ENCODE assay signal across 31 cellular contexts in the genomic region with DNA sequence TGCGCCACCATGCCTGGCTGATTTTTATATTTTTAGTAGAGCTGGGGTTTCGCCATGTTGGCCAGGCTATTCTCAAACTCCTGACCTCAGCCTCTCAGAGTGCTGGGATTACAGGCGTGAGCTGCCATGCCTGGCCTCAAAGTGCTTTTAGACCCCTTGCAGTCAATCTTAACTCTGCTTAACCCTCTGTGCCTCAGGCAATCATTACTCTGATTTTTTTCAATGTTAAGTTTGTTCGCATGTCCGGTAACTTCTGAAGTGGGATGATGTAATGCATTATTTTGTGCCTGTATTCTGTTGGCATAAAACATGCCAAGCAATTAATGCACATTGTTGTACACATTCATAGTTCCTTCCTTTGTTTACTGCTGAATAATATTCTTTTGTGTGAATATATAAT.
"Had no signal": no experiment of that assay in that cellular context is flagged by ENCODE, and none has a peak within 500 bp of the region (broad histone marks: within the 10 kb centered on the region; RNA-seq: fewer than 3 reads in every experiment).

No MANE protein-coding gene starts in this region.

- H3K9me3 ChIP-seq: breast epithelium, MG63, Peyer's patch had no signal

- H3K4me1 ChIP-seq: adrenal gland, breast epithelium, Peyer's patch had no signal

- H3K4me3 ChIP-seq: adrenal gland, breast epithelium, MG63, Peyer's patch had no signal

- H3K27me3 ChIP-seq: adrenal gland, breast epithelium, MG63, Peyer's patch had no signal

- H3K27ac Mint-ChIP-seq: activated B cell treated with CpG ODN at 0.5 μM for 24 hours; activated CD4-positive, alpha-beta T cell treated with anti-CD3 and anti-CD28 coated beads, Interleukin-2, amount 10 ng/mL, durations not matched to agents 24 days and 14 days; activated CD8-positive, alpha-beta memory T cell treated with anti-CD3 and anti-CD28 coated beads, Interleukin-2, amount 10 ng/mL, durations not matched to agents 7 days and 5 days; activated naive CD4-positive, alpha-beta T cell treated with anti-CD3 and anti-CD28 coated beads, Interleukin-2, amount 10 ng/mL, durations not matched to agents 7 days and 5 days; activated naive CD8-positive, alpha-beta T cell treated with anti-CD3 and anti-CD28 coated beads, Interleukin-2, amount 10 ng/mL, durations not matched to agents 7 days and 5 days; activated T-helper 17 cell treated with anti-CD3 and anti-CD28 coated beads, Interleukin-2, amount 50 U/mL, for 72 hours; T-cell had no signal

- ATAC-seq: activated CD8-positive, alpha-beta memory T cell treated with anti-CD3 and anti-CD28 coated beads, Interleukin-2, amount 10 ng/mL, durations not matched to agents 7 days and 5 days; activated T-cell treated with anti-CD3 and anti-CD28 coated beads, Interleukin-2, amount 50 U/mL, for 4 hours; activated T-helper 17 cell treated with anti-CD3 and anti-CD28 coated beads, Interleukin-2, amount 50 U/mL, for 72 hours; T-cell had no signal

- H3K27me3 Mint-ChIP-seq: activated B cell treated with CpG ODN at 0.5 μM for 24 hours; activated CD4-positive, alpha-beta T cell treated with anti-CD3 and anti-CD28 coated beads, Interleukin-2, amount 10 ng/mL, durations not matched to agents 24 days and 14 days; activated CD8-positive, alpha-beta memory T cell treated with anti-CD3 and anti-CD28 coated beads, Interleukin-2, amount 10 ng/mL, durations not matched to agents 7 days and 5 days; activated naive CD4-positive, alpha-beta T cell treated with anti-CD3 and anti-CD28 coated beads, Interleukin-2, amount 10 ng/mL, durations not matched to agents 7 days and 5 days; activated naive CD8-positive, alpha-beta T cell treated with anti-CD3 and anti-CD28 coated beads, Interleukin-2, amount 10 ng/mL, durations not matched to agents 7 days and 5 days; activated T-helper 17 cell treated with anti-CD3 and anti-CD28 coated beads, Interleukin-2, amount 50 U/mL, for 72 hours; T-cell had no signal

- H3K36me3 ChIP-seq: adrenal gland, breast epithelium, Peyer's patch had no signal

- DNase-seq: activated B cell treated with CpG ODN at 0.5 μM for 24 hours; activated CD4-positive, alpha-beta T cell treated with anti-CD3 and anti-CD28 coated beads for 1 hour; activated CD4-positive, alpha-beta T cell treated with anti-CD3 and anti-CD28 coated beads, Interleukin-2, amount 10 ng/mL, durations not matched to agents 24 days and 14 days; activated CD4-positive, alpha-beta T cell treated with anti-CD3 and anti-CD28 coated beads, Interleukin-2, amount 50 U/mL, for 48 hours; activated CD8-positive, alpha-beta memory T cell treated with anti-CD3 and anti-CD28 coated beads, Interleukin-2, amount 10 ng/mL, durations not matched to agents 7 days and 5 days; activated gamma-delta T cell; activated naive CD4-positive, alpha-beta T cell treated with anti-CD3 and anti-CD28 coated beads, Interleukin-2, amount 10 ng/mL, durations not matched to agents 7 days and 5 days; activated naive CD8-positive, alpha-beta T cell treated with anti-CD3 and anti-CD28 coated beads, Interleukin-2, amount 10 ng/mL, durations not matched to agents 7 days and 5 days; activated T-cell treated with anti-CD3 and anti-CD28 coated beads, Interleukin-2, amount 50 U/mL, for 4 hours; adrenal gland; anterior cingulate cortex; central memory CD4-positive, alpha-beta T cell; MG63; MV-4-11; NCI-H1092 treated with DMSO at 0.1 percent for 48 hours; NCI-H1417 treated with DMSO at 0.1 percent for 48 hours; NCI-H1694; NCI-H2029; NCI-H2107; NCI-H510A treated with DMSO at 0.1 percent for 48 hours; NCI-H69; NK-92 treated with Interleukin-12 subunit alpha and Interleukin-12 subunit beta, amount 100 ng/mL, for 24 hours; Peyer's patch; SIG-M5; T-cell; T-helper 2 cell; T1000 had no signal

- H3K4me2 ChIP-seq: KMS-11 had no signal

- H3K27ac ChIP-seq: adrenal gland, breast epithelium, KMS-11, Peyer's patch, RWPE1 had no signal

- H3K4me3 Mint-ChIP-seq: activated B cell treated with CpG ODN at 0.5 μM for 24 hours; activated CD4-positive, alpha-beta T cell treated with anti-CD3 and anti-CD28 coated beads, Interleukin-2, amount 10 ng/mL, durations not matched to agents 24 days and 14 days; activated CD8-positive, alpha-beta memory T cell treated with anti-CD3 and anti-CD28 coated beads, Interleukin-2, amount 10 ng/mL, durations not matched to agents 7 days and 5 days; activated naive CD4-positive, alpha-beta T cell treated with anti-CD3 and anti-CD28 coated beads, Interleukin-2, amount 10 ng/mL, durations not matched to agents 7 days and 5 days; activated naive CD8-positive, alpha-beta T cell treated with anti-CD3 and anti-CD28 coated beads, Interleukin-2, amount 10 ng/mL, durations not matched to agents 7 days and 5 days; activated T-cell treated with anti-CD3 and anti-CD28 coated beads, Interleukin-2, amount 50 U/mL, for 4 hours; activated T-helper 17 cell treated with anti-CD3 and anti-CD28 coated beads, Interleukin-2, amount 50 U/mL, for 72 hours; T-cell had no signal

- H3K9me3 Mint-ChIP-seq: activated B cell treated with CpG ODN at 0.5 μM for 24 hours; activated CD4-positive, alpha-beta T cell treated with anti-CD3 and anti-CD28 coated beads, Interleukin-2, amount 10 ng/mL, durations not matched to agents 24 days and 14 days; activated naive CD4-positive, alpha-beta T cell treated with anti-CD3 and anti-CD28 coated beads, Interleukin-2, amount 10 ng/mL, durations not matched to agents 7 days and 5 days; activated T-cell treated with anti-CD3 and anti-CD28 coated beads, Interleukin-2, amount 50 U/mL, for 4 hours; activated T-helper 17 cell treated with anti-CD3 and anti-CD28 coated beads, Interleukin-2, amount 50 U/mL, for 72 hours; T-cell had no signal
